1 cellular context compared by ENCODE assay signal in the genomic region with DNA sequence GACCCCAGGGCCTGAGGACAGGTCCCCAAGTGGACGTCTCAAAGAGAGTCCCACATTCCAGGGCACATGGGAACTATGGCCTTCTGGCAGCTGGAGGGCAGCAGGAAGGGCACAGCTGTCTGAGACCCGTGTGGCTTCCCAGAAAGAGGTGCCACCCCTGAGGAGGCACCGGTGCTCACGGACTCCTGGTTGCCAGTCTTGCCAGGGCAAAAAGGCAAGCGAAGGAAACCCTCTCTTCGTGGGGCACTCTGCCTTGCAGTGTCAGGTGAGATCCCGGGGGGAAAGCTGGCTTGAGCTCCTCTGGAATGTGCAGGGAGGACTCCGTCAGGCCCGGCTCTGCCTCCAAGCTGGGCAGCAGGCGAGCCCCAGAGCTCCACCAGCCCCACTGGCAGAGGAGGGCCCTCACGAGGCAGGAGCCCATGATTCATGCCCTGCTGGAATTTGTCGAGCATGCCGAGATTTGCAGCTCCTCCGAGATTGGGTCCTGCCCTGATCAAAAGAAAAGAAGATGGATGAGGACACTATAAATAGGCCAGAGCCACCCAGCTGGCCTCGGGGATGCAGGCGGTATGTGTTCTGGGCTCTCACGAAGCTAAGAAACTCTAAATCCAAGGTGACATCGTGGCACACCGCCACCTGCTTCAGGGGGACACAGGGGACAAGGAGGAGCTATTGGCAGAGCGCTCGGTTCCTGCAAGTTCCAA.
TF ChIP-seq lines count a peak whose summit lies in the region.

No MANE protein-coding gene starts in this region.

TF ChIP-seq in K562, 482 proteins besides CTCF, POLR2A, EP300 and RAD21:
- TF ChIP-seq POLR2H (tag; IDR thresholded peaks at IDR 0.05; ENCODE audit: low read depth) (no peak), SOX6 (IDR thresholded peaks at IDR 0.05) (no peak)
- TF ChIP-seq, protein P1, sequence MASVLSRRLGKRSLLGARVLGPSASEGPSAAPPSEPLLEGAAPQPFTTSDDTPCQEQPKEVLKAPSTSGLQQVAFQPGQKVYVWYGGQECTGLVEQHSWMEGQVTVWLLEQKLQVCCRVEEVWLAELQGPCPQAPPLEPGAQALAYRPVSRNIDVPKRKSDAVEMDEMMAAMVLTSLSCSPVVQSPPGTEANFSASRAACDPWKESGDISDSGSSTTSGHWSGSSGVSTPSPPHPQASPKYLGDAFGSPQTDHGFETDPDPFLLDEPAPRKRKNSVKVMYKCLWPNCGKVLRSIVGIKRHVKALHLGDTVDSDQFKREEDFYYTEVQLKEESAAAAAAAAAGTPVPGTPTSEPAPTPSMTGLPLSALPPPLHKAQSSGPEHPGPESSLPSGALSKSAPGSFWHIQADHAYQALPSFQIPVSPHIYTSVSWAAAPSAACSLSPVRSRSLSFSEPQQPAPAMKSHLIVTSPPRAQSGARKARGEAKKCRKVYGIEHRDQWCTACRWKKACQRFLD (CRISPR knock-in tag; IDR thresholded peaks at IDR 0.05): 0 out of 2 replicates have a peak, but pooled peaks have one; percentile 22
